2 cellular contexts compared by ENCODE assay signal in the genomic region with DNA sequence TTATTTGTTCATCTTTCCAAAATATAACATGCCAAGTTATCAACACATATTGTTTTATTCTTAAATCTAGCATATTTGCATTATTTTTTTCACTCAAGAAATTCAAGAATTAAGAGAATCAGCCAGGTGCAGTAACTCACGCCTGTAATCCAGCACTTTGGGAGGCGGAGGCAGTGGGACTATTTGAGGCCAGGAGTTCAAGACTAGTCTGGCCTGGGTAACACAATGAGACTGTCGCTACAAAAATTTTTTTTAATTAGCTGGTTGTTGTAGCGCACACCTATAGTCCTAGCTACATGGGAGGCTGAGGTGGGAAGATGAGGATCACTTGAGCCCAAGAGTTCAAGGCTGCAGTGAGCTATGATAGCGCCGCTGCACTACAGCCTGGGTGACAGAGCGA.
TF ChIP-seq lines count a peak whose summit lies in the region.

No MANE protein-coding gene starts in this region.

TF ChIP-seq in GM23338, 12 proteins besides CTCF, POLR2A, EP300 and RAD21:
- no peak for TF ChIP-seq EZH2phosphoT487 (IDR thresholded peaks at IDR 0.05; ENCODE audit: unreplicated experiment)
- no peak for TF ChIP-seq ZNF331 (CRISPR knock-in tag; IDR thresholded peaks at IDR 0.05; ENCODE audit: low read depth)
- TF ChIP-seq POLR2AphosphoS5 (IDR thresholded peaks at IDR 0.05; ENCODE audit: low read depth): no peak

TF ChIP-seq in H1, 55 proteins besides CTCF, POLR2A, EP300 and RAD21:
- TF ChIP-seq EZH2 (IDR thresholded peaks at IDR 0.05; ENCODE audit: low read depth, low read length, severe bottlenecking): no peak
- TF ChIP-seq POU5F1 (IDR thresholded peaks at IDR 0.05; ENCODE audit: low read depth, low read length): no peak
- TF ChIP-seq, protein P1, sequence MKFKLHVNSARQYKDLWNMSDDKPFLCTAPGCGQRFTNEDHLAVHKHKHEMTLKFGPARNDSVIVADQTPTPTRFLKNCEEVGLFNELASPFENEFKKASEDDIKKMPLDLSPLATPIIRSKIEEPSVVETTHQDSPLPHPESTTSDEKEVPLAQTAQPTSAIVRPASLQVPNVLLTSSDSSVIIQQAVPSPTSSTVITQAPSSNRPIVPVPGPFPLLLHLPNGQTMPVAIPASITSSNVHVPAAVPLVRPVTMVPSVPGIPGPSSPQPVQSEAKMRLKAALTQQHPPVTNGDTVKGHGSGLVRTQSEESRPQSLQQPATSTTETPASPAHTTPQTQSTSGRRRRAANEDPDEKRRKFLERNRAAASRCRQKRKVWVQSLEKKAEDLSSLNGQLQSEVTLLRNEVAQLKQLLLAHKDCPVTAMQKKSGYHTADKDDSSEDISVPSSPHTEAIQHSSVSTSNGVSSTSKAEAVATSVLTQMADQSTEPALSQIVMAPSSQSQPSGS (IDR thresholded peaks at IDR 0.05; ENCODE audit: low read length): no peak
- no peak for TF ChIP-seq SIRT6 (IDR thresholded peaks at IDR 0.05; ENCODE audit: low read length)
- no peak for TF ChIP-seq YY1 (IDR thresholded peaks at IDR 0.05; ENCODE audit: low read depth, low read length)
- no peak for TF ChIP-seq KDM5A (IDR thresholded peaks at IDR 0.05; ENCODE audit: low read length)
- TF ChIP-seq KDM1A (IDR thresholded peaks at IDR 0.05; ENCODE audit: borderline replicate concordance, low read length): no peak
- no peak for TF ChIP-seq GABPA (IDR thresholded peaks at IDR 0.05; ENCODE audit: borderline replicate concordance, insufficient read depth, low read length)
